ENCODE assay signal across 1 cellular context in the genomic region with DNA sequence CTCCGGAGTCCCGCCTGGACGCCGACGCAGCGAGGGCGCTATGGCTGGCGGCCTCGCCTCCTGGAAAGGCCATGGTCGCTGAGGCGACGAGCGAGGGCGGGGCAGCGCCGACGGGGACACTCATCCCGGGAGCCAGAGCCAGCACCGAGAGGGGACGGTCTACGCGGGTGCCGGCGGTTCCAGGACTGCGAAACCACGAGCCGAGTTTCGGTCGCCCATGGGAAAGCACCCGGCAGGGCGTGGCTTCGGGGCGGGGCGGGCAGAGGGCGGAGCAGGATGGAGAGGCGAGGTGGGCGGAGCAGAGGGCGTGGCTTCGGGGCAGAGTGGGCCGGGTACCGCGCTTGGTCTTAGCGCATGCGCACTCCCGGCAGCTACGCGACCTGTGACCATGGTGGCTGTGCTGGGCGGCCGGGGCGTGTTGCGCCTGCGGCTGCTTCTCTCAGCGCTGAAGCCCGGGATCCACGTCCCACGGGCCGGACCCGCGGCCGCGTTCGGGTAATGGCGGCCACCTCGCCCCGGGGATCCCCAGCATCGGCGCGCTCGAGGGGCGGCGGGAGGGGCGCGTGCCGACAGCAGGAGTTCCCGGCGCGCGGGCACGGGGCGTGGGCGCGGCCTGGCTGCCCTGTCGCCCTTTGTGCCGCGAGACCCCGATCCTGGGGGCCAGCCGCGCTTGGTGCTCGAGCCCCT.
TF ChIP-seq lines count a peak whose summit lies in the region.

A gene (plus strand): TSS at position 359 of the 687 bp plus-strand sequence. CDS start 30 bp downstream, at position 389.

TF ChIP-seq in HEK293, 187 proteins besides CTCF, POLR2A, EP300 and RAD21 (continued from another document):
- TF ChIP-seq YY1 (tag by site-specific recombination; IDR thresholded peaks at IDR 0.05) (peak; percentile 50), ZNF24 (tag by site-specific recombination; IDR thresholded peaks at IDR 0.05) (no peak), SP2 (tag by site-specific recombination; IDR thresholded peaks at IDR 0.05) (peak; percentile 96), ZNF23 (tag by site-specific recombination; IDR thresholded peaks at IDR 0.05; ENCODE audit: borderline replicate concordance) (no peak), ZNF830 (tag by site-specific recombination; IDR thresholded peaks at IDR 0.05; ENCODE audit: low read depth) (no peak), SCRT2 (tag by site-specific recombination; IDR thresholded peaks at IDR 0.05) (peak; percentile 82), ZNF654 (tag by site-specific recombination; IDR thresholded peaks at IDR 0.05; ENCODE audit: low read depth) (no peak), KLF7 (tag by site-specific recombination; IDR thresholded peaks at IDR 0.05; ENCODE audit: borderline replicate concordance) (peak; percentile 96), ZSCAN30 (tag by site-specific recombination; IDR thresholded peaks at IDR 0.05) (peak; percentile 58), ZNF776 (tag by site-specific recombination; IDR thresholded peaks at IDR 0.05; ENCODE audit: borderline replicate concordance) (no peak), ZBTB1 (tag by site-specific recombination; IDR thresholded peaks at IDR 0.05) (no peak), ZNF350 (tag by site-specific recombination; IDR thresholded peaks at IDR 0.05) (no peak), ZNF843 (tag by site-specific recombination; IDR thresholded peaks at IDR 0.05) (0 out of 2 replicates have a peak, but pooled peaks have one; percentile 36), KLF10 (tag by site-specific recombination; IDR thresholded peaks at IDR 0.05) (peak; percentile 39; the same call in 1 of the 2 replicates), ZNF10 (tag by site-specific recombination; IDR thresholded peaks at IDR 0.05) (no peak), YY2 (tag by site-specific recombination; IDR thresholded peaks at IDR 0.05) (no peak), ZNF311 (tag by site-specific recombination; IDR thresholded peaks at IDR 0.05; ENCODE audit: borderline replicate concordance) (no peak), ZNF423 (tag by site-specific recombination; IDR thresholded peaks at IDR 0.05) (no peak), BCL11A (tag by site-specific recombination; IDR thresholded peaks at IDR 0.05; ENCODE audit: low read depth) (no peak), ZBTB20 (tag by site-specific recombination; IDR thresholded peaks at IDR 0.05) (peak; percentile 93), ZNF335 (tag by site-specific recombination; conservative IDR thresholded peaks at IDR 0.05) (peak; percentile 82), KLF16 (tag by site-specific recombination; IDR thresholded peaks at IDR 0.05) (no peak; the same call in 1 of the 2 replicates), RBAK (tag by site-specific recombination; IDR thresholded peaks at IDR 0.05) (no peak), ZXDB (tag by site-specific recombination; IDR thresholded peaks at IDR 0.05) (peak; percentile 72; the same call in 1 of the 2 replicates), ZNF341 (tag by site-specific recombination; IDR thresholded peaks at IDR 0.05; ENCODE audit: low read depth) (peak; percentile 81), ZNF544 (tag by site-specific recombination; IDR thresholded peaks at IDR 0.05) (no peak), ZNF558 (tag by site-specific recombination; IDR thresholded peaks at IDR 0.05) (no peak)
- TF ChIP-seq, protein P1, sequence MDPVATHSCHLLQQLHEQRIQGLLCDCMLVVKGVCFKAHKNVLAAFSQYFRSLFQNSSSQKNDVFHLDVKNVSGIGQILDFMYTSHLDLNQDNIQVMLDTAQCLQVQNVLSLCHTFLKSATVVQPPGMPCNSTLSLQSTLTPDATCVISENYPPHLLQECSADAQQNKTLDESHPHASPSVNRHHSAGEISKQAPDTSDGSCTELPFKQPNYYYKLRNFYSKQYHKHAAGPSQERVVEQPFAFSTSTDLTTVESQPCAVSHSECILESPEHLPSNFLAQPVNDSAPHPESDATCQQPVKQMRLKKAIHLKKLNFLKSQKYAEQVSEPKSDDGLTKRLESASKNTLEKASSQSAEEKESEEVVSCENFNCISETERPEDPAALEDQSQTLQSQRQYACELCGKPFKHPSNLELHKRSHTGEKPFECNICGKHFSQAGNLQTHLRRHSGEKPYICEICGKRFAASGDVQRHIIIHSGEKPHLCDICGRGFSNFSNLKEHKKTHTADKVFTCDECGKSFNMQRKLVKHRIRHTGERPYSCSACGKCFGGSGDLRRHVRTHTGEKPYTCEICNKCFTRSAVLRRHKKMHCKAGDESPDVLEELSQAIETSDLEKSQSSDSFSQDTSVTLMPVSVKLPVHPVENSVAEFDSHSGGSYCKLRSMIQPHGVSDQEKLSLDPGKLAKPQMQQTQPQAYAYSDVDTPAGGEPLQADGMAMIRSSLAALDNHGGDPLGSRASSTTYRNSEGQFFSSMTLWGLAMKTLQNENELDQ (tag by site-specific recombination; IDR thresholded peaks at IDR 0.05; ENCODE audit: low read depth) = no peak
- TF ChIP-seq, protein P2, sequence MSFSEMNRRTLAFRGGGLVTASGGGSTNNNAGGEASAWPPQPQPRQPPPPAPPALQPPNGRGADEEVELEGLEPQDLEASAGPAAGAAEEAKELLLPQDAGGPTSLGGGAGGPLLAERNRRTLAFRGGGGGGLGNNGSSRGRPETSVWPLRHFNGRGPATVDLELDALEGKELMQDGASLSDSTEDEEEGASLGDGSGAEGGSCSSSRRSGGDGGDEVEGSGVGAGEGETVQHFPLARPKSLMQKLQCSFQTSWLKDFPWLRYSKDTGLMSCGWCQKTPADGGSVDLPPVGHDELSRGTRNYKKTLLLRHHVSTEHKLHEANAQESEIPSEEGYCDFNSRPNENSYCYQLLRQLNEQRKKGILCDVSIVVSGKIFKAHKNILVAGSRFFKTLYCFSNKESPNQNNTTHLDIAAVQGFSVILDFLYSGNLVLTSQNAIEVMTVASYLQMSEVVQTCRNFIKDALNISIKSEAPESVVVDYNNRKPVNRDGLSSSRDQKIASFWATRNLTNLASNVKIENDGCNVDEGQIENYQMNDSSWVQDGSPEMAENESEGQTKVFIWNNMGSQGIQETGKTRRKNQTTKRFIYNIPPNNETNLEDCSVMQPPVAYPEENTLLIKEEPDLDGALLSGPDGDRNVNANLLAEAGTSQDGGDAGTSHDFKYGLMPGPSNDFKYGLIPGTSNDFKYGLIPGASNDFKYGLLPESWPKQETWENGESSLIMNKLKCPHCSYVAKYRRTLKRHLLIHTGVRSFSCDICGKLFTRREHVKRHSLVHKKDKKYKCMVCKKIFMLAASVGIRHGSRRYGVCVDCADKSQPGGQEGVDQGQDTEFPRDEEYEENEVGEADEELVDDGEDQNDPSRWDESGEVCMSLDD (tag by site-specific recombination; IDR thresholded peaks at IDR 0.05) = no peak
- TF ChIP-seq, protein P3, sequence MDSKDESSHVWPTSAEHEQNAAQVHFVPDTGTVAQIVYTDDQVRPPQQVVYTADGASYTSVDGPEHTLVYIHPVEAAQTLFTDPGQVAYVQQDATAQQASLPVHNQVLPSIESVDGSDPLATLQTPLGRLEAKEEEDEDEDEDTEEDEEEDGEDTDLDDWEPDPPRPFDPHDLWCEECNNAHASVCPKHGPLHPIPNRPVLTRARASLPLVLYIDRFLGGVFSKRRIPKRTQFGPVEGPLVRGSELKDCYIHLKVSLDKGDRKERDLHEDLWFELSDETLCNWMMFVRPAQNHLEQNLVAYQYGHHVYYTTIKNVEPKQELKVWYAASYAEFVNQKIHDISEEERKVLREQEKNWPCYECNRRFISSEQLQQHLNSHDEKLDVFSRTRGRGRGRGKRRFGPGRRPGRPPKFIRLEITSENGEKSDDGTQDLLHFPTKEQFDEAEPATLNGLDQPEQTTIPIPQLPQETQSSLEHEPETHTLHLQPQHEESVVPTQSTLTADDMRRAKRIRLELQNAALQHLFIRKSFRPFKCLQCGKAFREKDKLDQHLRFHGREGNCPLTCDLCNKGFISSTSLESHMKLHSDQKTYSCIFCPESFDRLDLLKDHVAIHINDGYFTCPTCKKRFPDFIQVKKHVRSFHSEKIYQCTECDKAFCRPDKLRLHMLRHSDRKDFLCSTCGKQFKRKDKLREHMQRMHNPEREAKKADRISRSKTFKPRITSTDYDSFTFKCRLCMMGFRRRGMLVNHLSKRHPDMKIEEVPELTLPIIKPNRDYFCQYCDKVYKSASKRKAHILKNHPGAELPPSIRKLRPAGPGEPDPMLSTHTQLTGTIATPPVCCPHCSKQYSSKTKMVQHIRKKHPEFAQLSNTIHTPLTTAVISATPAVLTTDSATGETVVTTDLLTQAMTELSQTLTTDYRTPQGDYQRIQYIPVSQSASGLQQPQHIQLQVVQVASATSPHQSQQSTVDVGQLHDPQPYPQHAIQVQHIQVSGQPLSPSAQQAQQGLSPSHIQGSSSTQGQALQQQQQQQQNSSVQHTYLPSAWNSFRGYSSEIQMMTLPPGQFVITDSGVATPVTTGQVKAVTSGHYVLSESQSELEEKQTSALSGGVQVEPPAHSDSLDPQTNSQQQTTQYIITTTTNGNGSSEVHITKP (tag by site-specific recombination; IDR thresholded peaks at IDR 0.05) = peak; percentile 59
- TF ChIP-seq, protein P4, sequence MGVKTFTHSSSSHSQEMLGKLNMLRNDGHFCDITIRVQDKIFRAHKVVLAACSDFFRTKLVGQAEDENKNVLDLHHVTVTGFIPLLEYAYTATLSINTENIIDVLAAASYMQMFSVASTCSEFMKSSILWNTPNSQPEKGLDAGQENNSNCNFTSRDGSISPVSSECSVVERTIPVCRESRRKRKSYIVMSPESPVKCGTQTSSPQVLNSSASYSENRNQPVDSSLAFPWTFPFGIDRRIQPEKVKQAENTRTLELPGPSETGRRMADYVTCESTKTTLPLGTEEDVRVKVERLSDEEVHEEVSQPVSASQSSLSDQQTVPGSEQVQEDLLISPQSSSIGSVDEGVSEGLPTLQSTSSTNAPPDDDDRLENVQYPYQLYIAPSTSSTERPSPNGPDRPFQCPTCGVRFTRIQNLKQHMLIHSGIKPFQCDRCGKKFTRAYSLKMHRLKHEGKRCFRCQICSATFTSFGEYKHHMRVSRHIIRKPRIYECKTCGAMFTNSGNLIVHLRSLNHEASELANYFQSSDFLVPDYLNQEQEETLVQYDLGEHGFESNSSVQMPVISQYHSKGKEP (tag by site-specific recombination; IDR thresholded peaks at IDR 0.05) = no peak
- TF ChIP-seq, protein P5, sequence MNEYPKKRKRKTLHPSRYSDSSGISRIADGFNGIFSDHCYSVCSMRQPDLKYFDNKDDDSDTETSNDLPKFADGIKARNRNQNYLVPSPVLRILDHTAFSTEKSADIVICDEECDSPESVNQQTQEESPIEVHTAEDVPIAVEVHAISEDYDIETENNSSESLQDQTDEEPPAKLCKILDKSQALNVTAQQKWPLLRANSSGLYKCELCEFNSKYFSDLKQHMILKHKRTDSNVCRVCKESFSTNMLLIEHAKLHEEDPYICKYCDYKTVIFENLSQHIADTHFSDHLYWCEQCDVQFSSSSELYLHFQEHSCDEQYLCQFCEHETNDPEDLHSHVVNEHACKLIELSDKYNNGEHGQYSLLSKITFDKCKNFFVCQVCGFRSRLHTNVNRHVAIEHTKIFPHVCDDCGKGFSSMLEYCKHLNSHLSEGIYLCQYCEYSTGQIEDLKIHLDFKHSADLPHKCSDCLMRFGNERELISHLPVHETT (tag by site-specific recombination; IDR thresholded peaks at IDR 0.05) = no peak
- TF ChIP-seq, protein P6, sequence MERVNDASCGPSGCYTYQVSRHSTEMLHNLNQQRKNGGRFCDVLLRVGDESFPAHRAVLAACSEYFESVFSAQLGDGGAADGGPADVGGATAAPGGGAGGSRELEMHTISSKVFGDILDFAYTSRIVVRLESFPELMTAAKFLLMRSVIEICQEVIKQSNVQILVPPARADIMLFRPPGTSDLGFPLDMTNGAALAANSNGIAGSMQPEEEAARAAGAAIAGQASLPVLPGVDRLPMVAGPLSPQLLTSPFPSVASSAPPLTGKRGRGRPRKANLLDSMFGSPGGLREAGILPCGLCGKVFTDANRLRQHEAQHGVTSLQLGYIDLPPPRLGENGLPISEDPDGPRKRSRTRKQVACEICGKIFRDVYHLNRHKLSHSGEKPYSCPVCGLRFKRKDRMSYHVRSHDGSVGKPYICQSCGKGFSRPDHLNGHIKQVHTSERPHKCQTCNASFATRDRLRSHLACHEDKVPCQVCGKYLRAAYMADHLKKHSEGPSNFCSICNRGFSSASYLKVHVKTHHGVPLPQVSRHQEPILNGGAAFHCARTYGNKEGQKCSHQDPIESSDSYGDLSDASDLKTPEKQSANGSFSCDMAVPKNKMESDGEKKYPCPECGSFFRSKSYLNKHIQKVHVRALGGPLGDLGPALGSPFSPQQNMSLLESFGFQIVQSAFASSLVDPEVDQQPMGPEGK (tag by site-specific recombination; IDR thresholded peaks at IDR 0.05) = peak; percentile 80
